In genomic region chrX:154805696-154806091, GRCh38 we compare ENCODE assay signal across 9 cellular contexts. TPM values are rescaled to one million over a fixed set of nuclear protein-coding genes. Genes with fewer than 3 reads are reported as not detected.
DNase-seq lines count a peak whose midpoint lies in the region; ATAC-seq and TF ChIP-seq lines count a peak whose summit lies in the region.
"Had no signal": no experiment of that assay in that cellular context is flagged by ENCODE, and none has a peak within 500 bp of the region (broad histone marks: within the 10 kb centered on the region; RNA-seq: fewer than 3 reads in every experiment).

No MANE protein-coding gene starts in this region.

- peak overlapping the region; percentile 85 for H2AFZ ChIP-seq in smooth muscle cell (ENCODE audit: low read depth)

- DNase-seq in activated CD4-positive, alpha-beta T cell treated with anti-CD3 and anti-CD28 coated beads, Interleukin-2, amount 10 ng/mL, durations not matched to agents 24 days and 14 days: no peak
- DNase-seq in activated CD4-positive, alpha-beta T cell treated with anti-CD3 and anti-CD28 coated beads, Interleukin-2, amount 50 U/mL, for 4 hours: no peak
- DNase-seq in activated CD4-positive, alpha-beta memory T cell treated with anti-CD3 and anti-CD28 coated beads for 36 hours: no peak
- DNase-seq in right cardiac atrium (no peak), smooth muscle cell (lab: John Stamatoyannopoulos, UW; ENCODE audit: unreplicated experiment) (no peak), GM19238 (ENCODE audit: insufficient read length, low spot score) (no peak), NCI-H82 (lab: John Stamatoyannopoulos, UW) (no peak)

- no peaks in the 10 kb centered on the region for H3K9me3 ChIP-seq in right cardiac atrium (ENCODE audit: control insufficient read depth, low read length)
- H3K9me3 ChIP-seq in smooth muscle cell (replicated peaks; ENCODE audit: low read depth): peaks cover 2% of the 10 kb centered on the region

- no peaks in the 10 kb centered on the region for H3K9me3 Mint-ChIP-seq in activated CD4-positive, alpha-beta T cell treated with anti-CD3 and anti-CD28 coated beads, Interleukin-2, amount 10 ng/mL, durations not matched to agents 24 days and 14 days
- no peaks in the 10 kb centered on the region for H3K9me3 Mint-ChIP-seq in activated CD4-positive, alpha-beta memory T cell treated with anti-CD3 and anti-CD28 coated beads for 36 hours

- CTCF ChIA-PET in activated CD4-positive, alpha-beta memory T cell treated with anti-CD3 and anti-CD28 coated beads for 36 hours (lab: Charles Lee): interaction anchor here (0.7 to 1.0 kb wide), 3 partner anchors 35 to 77 kb away, joined by 3 to 5 read pairs (median 3); no protein-coding TSS in a partner anchor

- no peaks in the 10 kb centered on the region for H3K27me3 Mint-ChIP-seq in activated CD4-positive, alpha-beta T cell treated with anti-CD3 and anti-CD28 coated beads, Interleukin-2, amount 10 ng/mL, durations not matched to agents 24 days and 14 days
- H3K27me3 Mint-ChIP-seq in activated CD4-positive, alpha-beta memory T cell treated with anti-CD3 and anti-CD28 coated beads for 36 hours: no peaks in the 10 kb centered on the region

- H3K4me3 ChIP-seq in right cardiac atrium (ENCODE audit: low read length): peak overlapping the region; percentile 64
- peak overlapping the region; percentile 61 for H3K4me3 ChIP-seq in smooth muscle cell

- no peaks in the 10 kb centered on the region for H3K27me3 ChIP-seq in right cardiac atrium (ENCODE audit: control insufficient read depth, insufficient read depth)
- H3K27me3 ChIP-seq in smooth muscle cell (ENCODE audit: low read depth): no peaks in the 10 kb centered on the region

- peaks cover 34% of the 10 kb centered on the region for H3K4me1 Mint-ChIP-seq in activated CD4-positive, alpha-beta T cell treated with anti-CD3 and anti-CD28 coated beads, Interleukin-2, amount 10 ng/mL, durations not matched to agents 24 days and 14 days
- H3K4me1 Mint-ChIP-seq in activated CD4-positive, alpha-beta memory T cell treated with anti-CD3 and anti-CD28 coated beads for 36 hours (ENCODE audit: low read depth): peaks cover 27% of the 10 kb centered on the region

- no peaks in the 10 kb centered on the region for H3K36me3 Mint-ChIP-seq in activated CD4-positive, alpha-beta T cell treated with anti-CD3 and anti-CD28 coated beads, Interleukin-2, amount 10 ng/mL, durations not matched to agents 24 days and 14 days (ENCODE audit: low read depth)
- no peaks in the 10 kb centered on the region for H3K36me3 Mint-ChIP-seq in activated CD4-positive, alpha-beta memory T cell treated with anti-CD3 and anti-CD28 coated beads for 36 hours

- peak overlapping the region; percentile 87 for H3K4me2 ChIP-seq in smooth muscle cell

- 6% methylated on average over 13 of the region's 13 CpGs for WGBS in right cardiac atrium
- WGBS in smooth muscle cell (ENCODE audit: low lambda C conversion rate): 43% methylated on average over 13 of the region's 13 CpGs

- H3K4me1 ChIP-seq in right cardiac atrium (ENCODE audit: control insufficient read depth, insufficient read depth, low read length): peaks cover 2% of the 10 kb centered on the region
- H3K4me1 ChIP-seq in smooth muscle cell (ENCODE audit: low read depth): no peaks in the 10 kb centered on the region

- intact Hi-C loops in activated CD4-positive, alpha-beta T cell treated with anti-CD3 and anti-CD28 coated beads, Interleukin-2, amount 10 ng/mL, durations not matched to agents 24 days and 14 days (cut with micrococcal nuclease): loop anchor here (1.0 kb wide), 1 partner anchor 42 kb away; no protein-coding TSS in a partner anchor
- intact Hi-C loops in activated CD4-positive, alpha-beta memory T cell treated with anti-CD3 and anti-CD28 coated beads for 36 hours (cut with micrococcal nuclease): no loop called here
- intact Hi-C loops in right cardiac atrium (cut with DNase I): no loop called here

- TF ChIP-seq CTCF in smooth muscle cell (IDR thresholded peaks at IDR 0.05; ENCODE audit: borderline replicate concordance, insufficient read depth, poor library complexity, severe bottlenecking): no peak

- H3K9ac ChIP-seq in smooth muscle cell (ENCODE audit: low read depth): peak overlapping the region; percentile 43

- POLR2A ChIA-PET in activated CD4-positive, alpha-beta memory T cell treated with anti-CD3 and anti-CD28 coated beads for 36 hours (lab: Charles Lee): interaction anchor here (0.6 to 1.7 kb wide), 2 partner anchors 29 to 39 kb away, joined by 3 to 4 read pairs; no protein-coding TSS in a partner anchor

- H3K27ac ChIP-seq in right cardiac atrium (ENCODE audit: low read length) (peak overlapping the region; percentile 54), smooth muscle cell (ENCODE audit: low read depth) (no peak overlapping the region)

- H3K79me2 ChIP-seq in smooth muscle cell (ENCODE audit: low read depth): no peaks in the 10 kb centered on the region

- no peaks in the 10 kb centered on the region for H3K36me3 ChIP-seq in smooth muscle cell (ENCODE audit: low read depth)

- no peak for ATAC-seq in right cardiac atrium
- ATAC-seq in GM21717 (IDR thresholded peaks at IDR 0.05; ENCODE audit: unreplicated experiment): no peak

- peak overlapping the region; percentile 89 for H3K4me3 Mint-ChIP-seq in activated CD4-positive, alpha-beta T cell treated with anti-CD3 and anti-CD28 coated beads, Interleukin-2, amount 10 ng/mL, durations not matched to agents 24 days and 14 days
- peak overlapping the region; percentile 76 for H3K4me3 Mint-ChIP-seq in activated CD4-positive, alpha-beta memory T cell treated with anti-CD3 and anti-CD28 coated beads for 36 hours

- no peaks in the 10 kb centered on the region for H3F3A ChIP-seq in smooth muscle cell (ENCODE audit: low read depth)

- no peaks in the 10 kb centered on the region for H4K20me1 ChIP-seq in smooth muscle cell (ENCODE audit: low read depth)

- H3K27ac Mint-ChIP-seq in activated CD4-positive, alpha-beta T cell treated with anti-CD3 and anti-CD28 coated beads, Interleukin-2, amount 10 ng/mL, durations not matched to agents 24 days and 14 days: peak overlapping the region; percentile 71
- no peak overlapping the region for H3K27ac Mint-ChIP-seq in activated CD4-positive, alpha-beta memory T cell treated with anti-CD3 and anti-CD28 coated beads for 36 hours

RNA-seq across cellular contexts. Expression of gene MPP1, which starts 0.4 kb away (rescaled TPM):
- 22.4 and 25.6 TPM in 2 replicates for total RNA-seq in activated CD4-positive, alpha-beta T cell treated with anti-CD3 and anti-CD28 coated beads, Interleukin-2, amount 10 ng/mL, durations not matched to agents 24 days and 14 days
- 10 to 100 TPM; 22.6 to 24.2 TPM for total RNA-seq in activated CD4-positive, alpha-beta memory T cell treated with anti-CD3 and anti-CD28 coated beads for 36 hours
- 10 to 100 TPM; 25.3 to 42.7 (median 35.8) TPM for total RNA-seq in right cardiac atrium
- 20.4 TPM for polyA plus RNA-seq in right cardiac atrium
- 15.1 and 21.0 TPM in 2 replicates for total RNA-seq in smooth muscle cell
- 11.6 and 17.5 TPM in 2 replicates for polyA plus RNA-seq in smooth muscle cell

RNA-seq across cellular contexts. Expression of gene SMIM9, which starts 28.8 kb away (rescaled TPM):
- not detected in 2 replicates for total RNA-seq in activated CD4-positive, alpha-beta T cell treated with anti-CD3 and anti-CD28 coated beads, Interleukin-2, amount 10 ng/mL, durations not matched to agents 24 days and 14 days
- not detected for total RNA-seq in activated CD4-positive, alpha-beta memory T cell treated with anti-CD3 and anti-CD28 coated beads for 36 hours
- not detected for total RNA-seq in right cardiac atrium
- not detected for polyA plus RNA-seq in right cardiac atrium
- not detected in 2 replicates for total RNA-seq in smooth muscle cell
- polyA plus RNA-seq in smooth muscle cell: not detected in 2 replicates
- total RNA-seq: Daoy had no signal

RNA-seq across cellular contexts. Expression of gene DKC1, which starts 43.0 kb away (rescaled TPM):
- 183 and 196 TPM in 2 replicates for total RNA-seq in activated CD4-positive, alpha-beta T cell treated with anti-CD3 and anti-CD28 coated beads, Interleukin-2, amount 10 ng/mL, durations not matched to agents 24 days and 14 days
- 10 to 100 TPM; 94.0 to 95.5 TPM for total RNA-seq in activated CD4-positive, alpha-beta memory T cell treated with anti-CD3 and anti-CD28 coated beads for 36 hours
- total RNA-seq in right cardiac atrium: 10 to 100 TPM; 18.7 to 27.0 (median 21.4) TPM
- 14.0 TPM for polyA plus RNA-seq in right cardiac atrium
- total RNA-seq in smooth muscle cell: 18.7 and 23.4 TPM in 2 replicates
- 31.2 and 35.1 TPM in 2 replicates for polyA plus RNA-seq in smooth muscle cell

RNA-seq across cellular contexts. Expression of gene GAB3, which starts 54.8 kb away (rescaled TPM):
- total RNA-seq in activated CD4-positive, alpha-beta T cell treated with anti-CD3 and anti-CD28 coated beads, Interleukin-2, amount 10 ng/mL, durations not matched to agents 24 days and 14 days: 3.5 and 3.6 TPM in 2 replicates
- 1 to 10 TPM; 3.4 to 3.7 TPM for total RNA-seq in activated CD4-positive, alpha-beta memory T cell treated with anti-CD3 and anti-CD28 coated beads for 36 hours
- 10 to 100 TPM in 3 of 4 donors, 1 to 10 TPM in 1; 7.8 to 14.4 (median 11.4) TPM for total RNA-seq in right cardiac atrium
- polyA plus RNA-seq in right cardiac atrium: 4.7 TPM
- 0.63 and 0.72 TPM in 2 replicates for total RNA-seq in smooth muscle cell
- polyA plus RNA-seq in smooth muscle cell: 0.39 and 0.80 TPM in 2 replicates
